21 cellular contexts compared by ENCODE assay signal in genomic region chr11:75938543-75938942, GRCh38.
DNase-seq lines count a peak whose midpoint lies in the region; ATAC-seq and TF ChIP-seq lines count a peak whose summit lies in the region.
"Had no signal": no experiment of that assay in that cellular context is flagged by ENCODE, and none has a peak within 500 bp of the region (broad histone marks: within the 10 kb centered on the region; RNA-seq: fewer than 3 reads in every experiment).

No MANE protein-coding gene starts in this region.

- no peak overlapping the region for H3K4me3 Mint-ChIP-seq in activated T-cell treated with anti-CD3 and anti-CD28 coated beads, Interleukin-2, amount 50 U/mL, for 72 hours
- H3K4me3 Mint-ChIP-seq: activated T-cell treated with anti-CD3 and anti-CD28 coated beads, Interleukin-2, amount 50 U/mL, for 24 hours had no signal

- DNase-seq in GM03348 (ENCODE audit: low spot score) (peak; percentile 29), adrenal gland (peak in 4 of 7 donors; percentile 11 to 21 (median 16)), fibroblast of villous mesenchyme (ENCODE audit: low read depth) (peak; percentile 10), stromal cell of bone marrow (ENCODE audit: low read depth) (peak; percentile 23), H4 (ENCODE audit: low spot score) (no peak)
- DNase-seq in activated T-cell treated with anti-CD3 and anti-CD28 coated beads, Interleukin-2, amount 50 U/mL, for 72 hours: no peak
- no peak for DNase-seq in NK-92 treated with Interleukin-12 subunit alpha and Interleukin-12 subunit beta, amount 100 ng/mL, for 24 hours (lab: John Stamatoyannopoulos, UW)
- DNase-seq: activated CD4-positive, alpha-beta T cell treated with anti-CD3 and anti-CD28 coated beads, Interleukin-2, amount 50 U/mL, for 48 hours; activated T-cell treated with anti-CD3 and anti-CD28 coated beads, Interleukin-2, amount 50 U/mL, for 24 hours; DMS79; effector CD4-positive, alpha-beta T cell; left colon; MG63; NCI-H1694; NCI-H345; stimulated activated CD4-positive, alpha-beta T cell treated with anti-CD3 and anti-CD28 coated beads, Interleukin-4, amount 100 ng/mL, for 4 hours had no signal

- H3K4me1 Mint-ChIP-seq in activated T-cell treated with anti-CD3 and anti-CD28 coated beads, Interleukin-2, amount 50 U/mL, for 72 hours (ENCODE audit: low read depth): no peaks in the 10 kb centered on the region

- intact Hi-C loops in adrenal gland (cut with DNase I): no loop called here

- TF ChIP-seq POLR2A in adrenal gland (IDR thresholded peaks at IDR 0.05): no peak

- no peak overlapping the region for H3K27ac Mint-ChIP-seq in activated T-cell treated with anti-CD3 and anti-CD28 coated beads, Interleukin-2, amount 50 U/mL, for 72 hours
- H3K27ac Mint-ChIP-seq: activated naive CD4-positive, alpha-beta T cell treated with anti-CD3 and anti-CD28 coated beads, Interleukin-2, amount 50 U/mL, for 72 hours; activated T-cell treated with anti-CD3 and anti-CD28 coated beads, Interleukin-2, amount 50 U/mL, for 24 hours had no signal

- H3K9me3 ChIP-seq in adrenal gland (replicated peaks in 1 of 3): no peaks in the 10 kb centered on the region
- H3K9me3 ChIP-seq: BLaER1 treated with 17β-estradiol and CSF1 and Interleukin-3, amounts not matched to agents 10 nM and 100 nM; MG63 had no signal

- peaks cover 33 to 34% of the 10 kb centered on the region in 2 donors for H3K4me1 ChIP-seq in adrenal gland (replicated peaks in 1 of 2)

- 41 to 53% (median 41%) methylated on average over 3 of the region's 3 CpGs for WGBS in adrenal gland, 4 donors

- no peak for ATAC-seq in activated T-cell treated with anti-CD3 and anti-CD28 coated beads, Interleukin-2, amount 50 U/mL, for 72 hours (replicated peaks in 1 of 2)
- ATAC-seq: activated naive CD4-positive, alpha-beta T cell treated with anti-CD3 and anti-CD28 coated beads, Interleukin-2, amount 50 U/mL, for 72 hours; foreskin keratinocyte; left colon had no signal

- H3K27me3 Mint-ChIP-seq in activated T-cell treated with anti-CD3 and anti-CD28 coated beads, Interleukin-2, amount 50 U/mL, for 72 hours (ENCODE audit: low read depth): no peaks in the 10 kb centered on the region
- H3K27me3 Mint-ChIP-seq: activated T-cell treated with anti-CD3 and anti-CD28 coated beads, Interleukin-2, amount 50 U/mL, for 24 hours had no signal

- TF ChIP-seq CTCF in adrenal gland (IDR thresholded peaks at IDR 0.05) (no peak), fibroblast of villous mesenchyme (IDR thresholded peaks at IDR 0.05; ENCODE audit: insufficient read depth, low read depth, low read length) (no peak)

- H3K36me3 ChIP-seq in adrenal gland (replicated peaks in 1 of 2): no peaks in the 10 kb centered on the region
- H3K36me3 ChIP-seq: cardiac muscle cell, MG63 had no signal

- no peaks in the 10 kb centered on the region for H3K27me3 ChIP-seq in adrenal gland
- H3K27me3 ChIP-seq: BLaER1 treated with 17β-estradiol and CSF1 and Interleukin-3, amounts not matched to agents 10 nM and 100 nM; cardiac muscle cell; foreskin keratinocyte; MG63 had no signal

- H3K9me3 Mint-ChIP-seq in activated T-cell treated with anti-CD3 and anti-CD28 coated beads, Interleukin-2, amount 50 U/mL, for 72 hours: no peaks in the 10 kb centered on the region
- H3K9me3 Mint-ChIP-seq: activated naive CD4-positive, alpha-beta T cell treated with anti-CD3 and anti-CD28 coated beads, Interleukin-2, amount 50 U/mL, for 72 hours; activated T-cell treated with anti-CD3 and anti-CD28 coated beads, Interleukin-2, amount 50 U/mL, for 24 hours had no signal

- H3K4me3 ChIP-seq in adrenal gland (no peak overlapping the region), fibroblast of villous mesenchyme (ENCODE audit: low read depth, low read length) (no peak overlapping the region)
- H3K4me3 ChIP-seq: BLaER1 treated with 17β-estradiol and CSF1 and Interleukin-3, amounts not matched to agents 10 nM and 100 nM; cardiac muscle cell; MG63 had no signal

- peak overlapping the region in 4 of 5 donors; percentile 34 to 46 (median 43) for H3K27ac ChIP-seq in adrenal gland
- H3K27ac ChIP-seq: BLaER1 treated with 17β-estradiol and CSF1 and Interleukin-3, amounts not matched to agents 10 nM and 100 nM; cardiac muscle cell; foreskin keratinocyte; VCaP had no signal

- no peaks in the 10 kb centered on the region for H3K36me3 Mint-ChIP-seq in activated T-cell treated with anti-CD3 and anti-CD28 coated beads, Interleukin-2, amount 50 U/mL, for 72 hours (ENCODE audit: insufficient read depth in 2 of 2)
- H3K36me3 Mint-ChIP-seq: activated naive CD4-positive, alpha-beta T cell treated with anti-CD3 and anti-CD28 coated beads, Interleukin-2, amount 50 U/mL, for 72 hours had no signal

Comparison
In these comparisons a context has a peak if more than half of its experiments do, and no peak if none do; other contexts are left out.
1. DNase-seq: peak in GM03348 (single experiment), adrenal gland (4 of 7), fibroblast of villous mesenchyme (single experiment) and stromal cell of bone marrow (single experiment); none in activated T-cell treated with anti-CD3 and anti-CD28 coated beads, Interleukin-2, amount 50 U/mL, for 72 hours (0 of 2), H4 (single experiment) and NK-92 treated with Interleukin-12 subunit alpha and Interleukin-12 subunit beta, amount 100 ng/mL, for 24 hours (single experiment).